In genomic region chr20:51287628-51288413, GRCh38 we compare ENCODE assay signal across 17 cellular contexts.
A peak's percentile ranks its signal among the peaks of the same experiment; 100 is the strongest.
DNase-seq lines count a peak whose midpoint lies in the region; ATAC-seq and TF ChIP-seq lines count a peak whose summit lies in the region.
"Had no signal": no experiment of that assay in that cellular context is flagged by ENCODE, and none has a peak within 500 bp of the region (broad histone marks: within the 10 kb centered on the region; RNA-seq: fewer than 3 reads in every experiment).

No MANE protein-coding gene starts in this region.

- CTCF ChIA-PET in SK-N-SH (lab: Yijun Ruan, JAX) = interaction anchor here (2.0 kb wide), 1 partner anchor 272 kb away, joined by 7 read pairs; no protein-coding TSS in a partner anchor

- peaks cover 6% of the 10 kb centered on the region for H3K4me1 Mint-ChIP-seq in nephron progenitor cell
- H3K4me1 Mint-ChIP-seq: CD4-positive, CD25-positive, alpha-beta regulatory T cell had no signal

- no peaks in the 10 kb centered on the region for H3K79me2 ChIP-seq in SK-N-SH (ENCODE audit: insufficient read depth)

- 0 out of 2 replicates have a peak, but pooled peaks cover 4% of the 10 kb centered on the region for H3K27me3 ChIP-seq in SK-N-SH (ENCODE audit: insufficient read depth)
- H3K27me3 ChIP-seq: BE2C had no signal

- no peak overlapping the region for H3K9ac ChIP-seq in SK-N-SH

- H3K9me3 Mint-ChIP-seq in nephron progenitor cell = peaks cover 8% of the 10 kb centered on the region
- H3K9me3 Mint-ChIP-seq: GM23338 had no signal

- TF ChIP-seq RAD21 in SK-N-SH (IDR thresholded peaks at IDR 0.05; ENCODE audit: low read length) = no peak

- no peak overlapping the region for H3K4me3 ChIP-seq in SK-N-SH (ENCODE audit: low read depth in 2 of 2, low read length in 1 of 2)
- H3K4me3 ChIP-seq: GM23338 had no signal

- ATAC-seq in SK-N-SH treated with all-trans-retinoic acid at 6 μM for 48 hours = no peak; the same call in 2 of the 3 replicates
- ATAC-seq in HG02678 (IDR thresholded peaks at IDR 0.05; ENCODE audit: unreplicated experiment) = no peak
- ATAC-seq: GM23338, PC-3 had no signal

- H3K4me1 ChIP-seq in SK-N-SH (ENCODE audit: control insufficient read depth in 1 of 2, insufficient read depth in 2 of 2, low read depth in 1 of 2, low read length in 1 of 2) = peaks cover 0 to 19% of the 10 kb centered on the region in 2 experiments; a peak in 1 of 4 replicates
- H3K4me1 ChIP-seq: BE2C had no signal

- H3K36me3 ChIP-seq in SK-N-SH (replicated peaks in 1 of 2; ENCODE audit: control insufficient read depth in 1 of 2, insufficient read depth in 2 of 2, low read length in 1 of 2) = no peaks in the 10 kb centered on the region
- H3K36me3 ChIP-seq: BE2C had no signal

- no peaks in the 10 kb centered on the region for H3F3A ChIP-seq in SK-N-SH (replicated peaks; ENCODE audit: insufficient read depth)

- WGBS in SK-N-SH (ENCODE audit: low lambda C conversion rate) = 36% methylated on average over 5 of the region's 5 CpGs

- H3K9me2 ChIP-seq in SK-N-SH = no peaks in the 10 kb centered on the region

- DNase-seq in SK-N-SH (peak; percentile 36), globus pallidus (ENCODE audit: low spot score) (peak; percentile 35), substantia nigra (lab: John Stamatoyannopoulos, UW) (peak in 31 of 49 donors; percentile 1 to 70 (median 26)), nephron progenitor cell (no peak)
- DNase-seq in activated CD4-positive, alpha-beta T cell treated with anti-CD3 and anti-CD28 coated beads for 48 hours = no peak
- DNase-seq: BE2C; CD4-positive, CD25-positive, alpha-beta regulatory T cell; GF-D8; HCEC 1CT; NCI-H1105; NCI-H2081 treated with DMSO at 0.1 percent for 48 hours; NCI-H510A; PC-3 had no signal

- POLR2A ChIA-PET in SK-N-SH (lab: Yijun Ruan, JAX) = no interaction called here

- H3K27ac ChIP-seq in SK-N-SH (ENCODE audit: low read depth in 2 of 2, low read length in 1 of 2) = no peak overlapping the region; a peak in 1 of 4 replicates
- peak overlapping the region; percentile 40 for H3K27ac ChIP-seq in substantia nigra (ENCODE audit: low read depth, low read length, poor library complexity, severe bottlenecking)
- H3K27ac ChIP-seq: RWPE1 had no signal

- TF ChIP-seq EP300 in SK-N-SH (IDR thresholded peaks at IDR 0.05; ENCODE audit: borderline replicate concordance in 1 of 2, low read depth in 1 of 2, low read length in 1 of 2) = no peak

- no peak overlapping the region for H2AFZ ChIP-seq in SK-N-SH (ENCODE audit: low read depth)
- H2AFZ ChIP-seq: GM23338 had no signal

- TF ChIP-seq CTCF in SK-N-SH (IDR thresholded peaks at IDR 0.05) (no peak), nephron progenitor cell (IDR thresholded peaks at IDR 0.05) (no peak)

- H3K4me2 ChIP-seq in SK-N-SH = no peak overlapping the region
- H3K4me2 ChIP-seq: GM23338 had no signal

- no peak overlapping the region for H3K27ac Mint-ChIP-seq in nephron progenitor cell
- H3K27ac Mint-ChIP-seq: GM23338 had no signal

- H4K20me1 ChIP-seq in SK-N-SH (ENCODE audit: insufficient read depth) = no peaks in the 10 kb centered on the region

- H3K9me3 ChIP-seq in SK-N-SH = no peaks in the 10 kb centered on the region
- H3K9me3 ChIP-seq: BE2C had no signal

- H3K27me3 Mint-ChIP-seq in nephron progenitor cell (ENCODE audit: low read depth, poor library complexity) = peaks cover 4% of the 10 kb centered on the region

- H3K36me3 Mint-ChIP-seq in nephron progenitor cell (ENCODE audit: low read depth) = no peaks in the 10 kb centered on the region
- H3K36me3 Mint-ChIP-seq: CD4-positive, CD25-positive, alpha-beta regulatory T cell had no signal

- H3K4me3 Mint-ChIP-seq in nephron progenitor cell = no peak overlapping the region
- H3K4me3 Mint-ChIP-seq: CD4-positive, CD25-positive, alpha-beta regulatory T cell; GM23338 had no signal

TF ChIP-seq in SK-N-SH, 30 proteins besides CTCF, POLR2A, EP300 and RAD21 (continues in another document):
- TF ChIP-seq NFIC (IDR thresholded peaks at IDR 0.05; ENCODE audit: borderline replicate concordance) (no peak), YY1 (IDR thresholded peaks at IDR 0.05; ENCODE audit: low read depth) (no peak), RCOR1 (IDR thresholded peaks at IDR 0.05; ENCODE audit: low read length) (no peak), ELF1 (IDR thresholded peaks at IDR 0.05) (no peak), POLR2AphosphoS5 (IDR thresholded peaks at IDR 0.05; ENCODE audit: low read depth, low read length) (no peak), CHD2 (IDR thresholded peaks at IDR 0.05; ENCODE audit: low read length, partially characterized antibody) (no peak), MEF2A (IDR thresholded peaks at IDR 0.05; ENCODE audit: borderline replicate concordance, low read depth) (no peak), RFX5 (IDR thresholded peaks at IDR 0.05; ENCODE audit: low read length) (no peak), SIN3A (IDR thresholded peaks at IDR 0.05; ENCODE audit: borderline replicate concordance, low read depth, low read length) (no peak), GATA2 (CRISPR knock-in tag; IDR thresholded peaks at IDR 0.05) (no peak), GABPA (IDR thresholded peaks at IDR 0.05; ENCODE audit: low read depth) (no peak), USF2 (IDR thresholded peaks at IDR 0.05; ENCODE audit: borderline replicate concordance, low read depth, low read length) (no peak)
- TF ChIP-seq, protein P1, sequence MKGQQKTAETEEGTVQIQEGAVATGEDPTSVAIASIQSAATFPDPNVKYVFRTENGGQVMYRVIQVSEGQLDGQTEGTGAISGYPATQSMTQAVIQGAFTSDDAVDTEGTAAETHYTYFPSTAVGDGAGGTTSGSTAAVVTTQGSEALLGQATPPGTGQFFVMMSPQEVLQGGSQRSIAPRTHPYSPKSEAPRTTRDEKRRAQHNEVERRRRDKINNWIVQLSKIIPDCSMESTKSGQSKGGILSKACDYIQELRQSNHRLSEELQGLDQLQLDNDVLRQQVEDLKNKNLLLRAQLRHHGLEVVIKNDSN (IDR thresholded peaks at IDR 0.05; ENCODE audit: borderline replicate concordance, low read depth) = no peak
- TF ChIP-seq, protein P2, sequence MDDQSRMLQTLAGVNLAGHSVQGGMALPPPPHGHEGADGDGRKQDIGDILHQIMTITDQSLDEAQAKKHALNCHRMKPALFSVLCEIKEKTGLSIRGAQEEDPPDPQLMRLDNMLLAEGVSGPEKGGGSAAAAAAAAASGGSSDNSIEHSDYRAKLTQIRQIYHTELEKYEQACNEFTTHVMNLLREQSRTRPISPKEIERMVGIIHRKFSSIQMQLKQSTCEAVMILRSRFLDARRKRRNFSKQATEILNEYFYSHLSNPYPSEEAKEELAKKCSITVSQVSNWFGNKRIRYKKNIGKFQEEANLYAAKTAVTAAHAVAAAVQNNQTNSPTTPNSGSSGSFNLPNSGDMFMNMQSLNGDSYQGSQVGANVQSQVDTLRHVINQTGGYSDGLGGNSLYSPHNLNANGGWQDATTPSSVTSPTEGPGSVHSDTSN (IDR thresholded peaks at IDR 0.05) = no peak

TF ChIP-seq in SK-N-SH treated with all-trans-retinoic acid at 6 μM for 48 hours, 23 proteins besides CTCF, POLR2A, EP300 and RAD21:
- TF ChIP-seq SNAI2 (CRISPR knock-in tag; IDR thresholded peaks at IDR 0.05) = no peak
- no peak for TF ChIP-seq ZC3H10 (CRISPR knock-in tag; IDR thresholded peaks at IDR 0.05)
- TF ChIP-seq RARB (CRISPR knock-in tag; IDR thresholded peaks at IDR 0.05) = no peak
- no peak for TF ChIP-seq TCF4 (CRISPR knock-in tag; IDR thresholded peaks at IDR 0.05; ENCODE audit: borderline replicate concordance)
- TF ChIP-seq GLIS3 (CRISPR knock-in tag; IDR thresholded peaks at IDR 0.05) = no peak
- TF ChIP-seq POU6F1 (CRISPR knock-in tag; IDR thresholded peaks at IDR 0.05; ENCODE audit: borderline replicate concordance, low read depth) = no peak
- no peak for TF ChIP-seq OSR1 (CRISPR knock-in tag; IDR thresholded peaks at IDR 0.05)
- no peak for TF ChIP-seq ESRRG (CRISPR knock-in tag; IDR thresholded peaks at IDR 0.05)
- TF ChIP-seq, protein P3, sequence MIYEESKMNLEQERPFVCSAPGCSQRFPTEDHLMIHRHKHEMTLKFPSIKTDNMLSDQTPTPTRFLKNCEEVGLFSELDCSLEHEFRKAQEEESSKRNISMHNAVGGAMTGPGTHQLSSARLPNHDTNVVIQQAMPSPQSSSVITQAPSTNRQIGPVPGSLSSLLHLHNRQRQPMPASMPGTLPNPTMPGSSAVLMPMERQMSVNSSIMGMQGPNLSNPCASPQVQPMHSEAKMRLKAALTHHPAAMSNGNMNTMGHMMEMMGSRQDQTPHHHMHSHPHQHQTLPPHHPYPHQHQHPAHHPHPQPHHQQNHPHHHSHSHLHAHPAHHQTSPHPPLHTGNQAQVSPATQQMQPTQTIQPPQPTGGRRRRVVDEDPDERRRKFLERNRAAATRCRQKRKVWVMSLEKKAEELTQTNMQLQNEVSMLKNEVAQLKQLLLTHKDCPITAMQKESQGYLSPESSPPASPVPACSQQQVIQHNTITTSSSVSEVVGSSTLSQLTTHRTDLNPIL (CRISPR knock-in tag; IDR thresholded peaks at IDR 0.05; ENCODE audit: low read depth) = no peak

Comparison
In these comparisons a context has a peak if more than half of its experiments do, and no peak if none do; other contexts are left out.
1. DNase-seq: peak in SK-N-SH (single experiment), globus pallidus (single experiment) and substantia nigra (31 of 49); none in nephron progenitor cell (single experiment) and activated CD4-positive, alpha-beta T cell treated with anti-CD3 and anti-CD28 coated beads for 48 hours (single experiment).